ENCODE assay signal across 7 cellular contexts in the genomic region with DNA sequence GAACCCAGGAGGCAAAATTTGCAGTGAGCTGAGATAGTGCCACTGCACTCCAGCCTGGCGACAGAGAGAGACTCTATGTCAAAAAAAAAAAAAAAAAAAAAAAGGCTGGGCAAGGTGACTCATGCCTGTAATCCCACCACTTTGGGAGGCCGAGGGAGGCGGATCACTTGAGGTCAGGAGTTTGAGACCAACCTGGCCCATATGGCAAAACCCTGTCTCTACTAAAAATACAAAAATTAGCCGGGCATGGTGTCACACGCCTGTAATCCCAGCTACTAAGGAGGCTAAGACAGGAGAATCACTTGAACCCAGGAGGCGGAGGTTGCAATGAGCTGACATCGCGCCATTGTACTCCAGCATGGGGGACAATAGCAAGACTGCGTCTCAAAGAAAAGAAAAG. TPM values are rescaled to one million over a fixed set of nuclear protein-coding genes. Genes with fewer than 3 reads are reported as not detected.
DNase-seq lines count a peak whose midpoint lies in the region; ATAC-seq and TF ChIP-seq lines count a peak whose summit lies in the region.
"Not testable (repeated sequence)": the region's sequence is repeated elsewhere in the genome, so short reads cannot be mapped to it uniquely, and the experiment has no call there.

No MANE protein-coding gene starts in this region.

- not testable (repeated sequence) for H3K4me3 ChIP-seq in CD4-positive, CD25-positive, alpha-beta regulatory T cell (ENCODE audit: low read depth, low read length); CD8-positive, alpha-beta memory T cell (ENCODE audit: low read length)

- not testable (repeated sequence) for H3K27ac ChIP-seq in CD4-positive, CD25-positive, alpha-beta regulatory T cell (ENCODE audit: insufficient read depth, low read length, poor library complexity, severe bottlenecking); CD8-positive, alpha-beta memory T cell (ENCODE audit: low read depth, low read length)

- H3K27me3 ChIP-seq in CD4-positive, CD25-positive, alpha-beta regulatory T cell (ENCODE audit: control insufficient read depth, insufficient read depth, low read length); CD8-positive, alpha-beta memory T cell (ENCODE audit: insufficient read depth, low read length, poor library complexity, severe bottlenecking): not testable (repeated sequence)

- intact Hi-C loops in activated T-helper 2 cell treated with anti-CD3 and anti-CD28 coated beads, Interferon-gamma antibody, Interleukin-2, Interleukin-4, amounts not matched to agents 10 μg/mL and 5 μg/mL and 100 μg/mL, durations not matched to agents 14 hours and 24 hours and 36 hours (cut with micrococcal nuclease); Right ventricle myocardium inferior (cut with DNase I): not testable (repeated sequence)

- H3K36me3 ChIP-seq in CD4-positive, CD25-positive, alpha-beta regulatory T cell (ENCODE audit: control insufficient read depth, insufficient read depth, low read length): peaks cover 13% of the 10 kb centered on the region
- not testable (repeated sequence) for H3K36me3 ChIP-seq in CD8-positive, alpha-beta memory T cell (ENCODE audit: insufficient read depth, low read length)

- not testable (repeated sequence) for ATAC-seq in CD4-positive, CD25-positive, alpha-beta regulatory T cell (ENCODE audit: low read depth in 2 of 2); Right ventricle myocardium inferior; stimulated activated naive CD8-positive, alpha-beta T cell treated with anti-CD3 and anti-CD28 coated beads, Interleukin-15, amount 100 ng/mL, for 72 hours

- H3K4me1 ChIP-seq in CD4-positive, CD25-positive, alpha-beta regulatory T cell (ENCODE audit: control insufficient read depth, insufficient read depth, low read length, poor library complexity, severe bottlenecking): peaks cover 44% of the 10 kb centered on the region
- H3K4me1 ChIP-seq in CD8-positive, alpha-beta memory T cell (ENCODE audit: insufficient read depth, low read length): peaks cover 48% of the 10 kb centered on the region

- H3K36me3 Mint-ChIP-seq in CD4-positive, CD25-positive, alpha-beta regulatory T cell: not testable (repeated sequence)
- peaks cover 0 to 39% (median 1%) of the 10 kb centered on the region in 3 donors for H3K36me3 Mint-ChIP-seq in CD8-positive, alpha-beta memory T cell
- H3K36me3 Mint-ChIP-seq in activated T-cell treated with anti-CD3 and anti-CD28 coated beads, Interleukin-2, amount 50 U/mL, for 24 hours (ENCODE audit: low read depth): peaks cover 62% of the 10 kb centered on the region
- peaks cover 21% of the 10 kb centered on the region for H3K36me3 Mint-ChIP-seq in activated T-helper 2 cell treated with anti-CD3 and anti-CD28 coated beads, Interferon-gamma antibody, Interleukin-2, Interleukin-4, amounts not matched to agents 10 μg/mL and 5 μg/mL and 100 μg/mL, durations not matched to agents 14 hours and 24 hours and 36 hours (ENCODE audit: low read depth)

- POLR2A ChIA-PET in CD8-positive, alpha-beta memory T cell (lab: Charles Lee): interaction anchor here (0.5 to 0.8 kb wide), 2 partner anchors 65 to 382 kb away, joined by 3 to 4 read pairs; a partner anchor contains a TSS

- H3K4me3 Mint-ChIP-seq in CD4-positive, CD25-positive, alpha-beta regulatory T cell: peak overlapping the region in 3 of 4 donors; percentile 21 to 61 (median 55)
- peak overlapping the region in 4 of 7 donors; percentile 12 to 50 (median 36) for H3K4me3 Mint-ChIP-seq in CD8-positive, alpha-beta memory T cell
- not testable (repeated sequence) for H3K4me3 Mint-ChIP-seq in activated T-cell treated with anti-CD3 and anti-CD28 coated beads, Interleukin-2, amount 50 U/mL, for 24 hours
- H3K4me3 Mint-ChIP-seq in activated T-helper 2 cell treated with anti-CD3 and anti-CD28 coated beads, Interferon-gamma antibody, Interleukin-2, Interleukin-4, amounts not matched to agents 10 μg/mL and 5 μg/mL and 100 μg/mL, durations not matched to agents 14 hours and 24 hours and 36 hours (ENCODE audit: low read depth): peak overlapping the region; percentile 30
- peak overlapping the region in 1 of 2 donors; percentile 31 for H3K4me3 Mint-ChIP-seq in stimulated activated naive CD8-positive, alpha-beta T cell treated with anti-CD3 and anti-CD28 coated beads, Interleukin-15, amount 100 ng/mL, for 72 hours

- H3K4me1 Mint-ChIP-seq in CD4-positive, CD25-positive, alpha-beta regulatory T cell: peaks cover 0 to 71% (median 39%) of the 10 kb centered on the region in 4 donors
- peaks cover 37 to 62% (median 42%) of the 10 kb centered on the region in 3 donors for H3K4me1 Mint-ChIP-seq in CD8-positive, alpha-beta memory T cell
- H3K4me1 Mint-ChIP-seq in activated T-cell treated with anti-CD3 and anti-CD28 coated beads, Interleukin-2, amount 50 U/mL, for 24 hours (ENCODE audit: low read depth): peaks cover 55% of the 10 kb centered on the region
- peaks cover 30% of the 10 kb centered on the region for H3K4me1 Mint-ChIP-seq in activated T-helper 2 cell treated with anti-CD3 and anti-CD28 coated beads, Interferon-gamma antibody, Interleukin-2, Interleukin-4, amounts not matched to agents 10 μg/mL and 5 μg/mL and 100 μg/mL, durations not matched to agents 14 hours and 24 hours and 36 hours (ENCODE audit: low read depth)
- H3K4me1 Mint-ChIP-seq in stimulated activated naive CD8-positive, alpha-beta T cell treated with anti-CD3 and anti-CD28 coated beads, Interleukin-15, amount 100 ng/mL, for 72 hours: peaks cover 89% of the 10 kb centered on the region

- H3K27ac Mint-ChIP-seq in CD4-positive, CD25-positive, alpha-beta regulatory T cell: peak overlapping the region in 2 of 3 donors; percentile 55 to 79
- peak overlapping the region in 1 of 8 donors; percentile 58 for H3K27ac Mint-ChIP-seq in CD8-positive, alpha-beta memory T cell
- H3K27ac Mint-ChIP-seq in activated T-cell treated with anti-CD3 and anti-CD28 coated beads, Interleukin-2, amount 50 U/mL, for 24 hours: peak overlapping the region; percentile 55
- not testable (repeated sequence) for H3K27ac Mint-ChIP-seq in activated T-helper 2 cell treated with anti-CD3 and anti-CD28 coated beads, Interferon-gamma antibody, Interleukin-2, Interleukin-4, amounts not matched to agents 10 μg/mL and 5 μg/mL and 100 μg/mL, durations not matched to agents 14 hours and 24 hours and 36 hours
- peak overlapping the region; percentile 33 to 80 for H3K27ac Mint-ChIP-seq in stimulated activated naive CD8-positive, alpha-beta T cell treated with anti-CD3 and anti-CD28 coated beads, Interleukin-15, amount 100 ng/mL, for 72 hours

- 0 out of 2 replicates have a peak, but pooled peaks have one; percentile 5 for TF ChIP-seq POLR2A in Raji (IDR thresholded peaks at IDR 0.05; ENCODE audit: insufficient read depth, low read depth, low read length)

- DNase-seq in CD4-positive, CD25-positive, alpha-beta regulatory T cell; CD8-positive, alpha-beta memory T cell; activated T-cell treated with anti-CD3 and anti-CD28 coated beads, Interleukin-2, amount 50 U/mL, for 24 hours; activated T-helper 2 cell treated with anti-CD3 and anti-CD28 coated beads, Interferon-gamma antibody, Interleukin-2, Interleukin-4, amounts not matched to agents 10 μg/mL and 5 μg/mL and 100 μg/mL, durations not matched to agents 14 hours and 24 hours and 36 hours (ENCODE audit: low spot score); stimulated activated naive CD8-positive, alpha-beta T cell treated with anti-CD3 and anti-CD28 coated beads, Interleukin-15, amount 100 ng/mL, for 72 hours: not testable (repeated sequence)
- DNase-seq in Right ventricle myocardium inferior (ENCODE audit: missing footprints): peak; percentile 32

- CTCF ChIA-PET in CD8-positive, alpha-beta memory T cell (lab: Charles Lee): interaction anchor here (0.8 kb wide), 1 partner anchor 78 kb away, joined by 3 read pairs; no protein-coding TSS in a partner anchor

- not testable (repeated sequence) for H3K27me3 Mint-ChIP-seq in CD4-positive, CD25-positive, alpha-beta regulatory T cell; CD8-positive, alpha-beta memory T cell; activated T-cell treated with anti-CD3 and anti-CD28 coated beads, Interleukin-2, amount 50 U/mL, for 24 hours; activated T-helper 2 cell treated with anti-CD3 and anti-CD28 coated beads, Interferon-gamma antibody, Interleukin-2, Interleukin-4, amounts not matched to agents 10 μg/mL and 5 μg/mL and 100 μg/mL, durations not matched to agents 14 hours and 24 hours and 36 hours (ENCODE audit: low read depth); stimulated activated naive CD8-positive, alpha-beta T cell treated with anti-CD3 and anti-CD28 coated beads, Interleukin-15, amount 100 ng/mL, for 72 hours

- not testable (repeated sequence) for H3K9me3 Mint-ChIP-seq in CD4-positive, CD25-positive, alpha-beta regulatory T cell; CD8-positive, alpha-beta memory T cell; activated T-cell treated with anti-CD3 and anti-CD28 coated beads, Interleukin-2, amount 50 U/mL, for 24 hours; activated T-helper 2 cell treated with anti-CD3 and anti-CD28 coated beads, Interferon-gamma antibody, Interleukin-2, Interleukin-4, amounts not matched to agents 10 μg/mL and 5 μg/mL and 100 μg/mL, durations not matched to agents 14 hours and 24 hours and 36 hours; stimulated activated naive CD8-positive, alpha-beta T cell treated with anti-CD3 and anti-CD28 coated beads, Interleukin-15, amount 100 ng/mL, for 72 hours

- H3K9me3 ChIP-seq in CD4-positive, CD25-positive, alpha-beta regulatory T cell (ENCODE audit: control insufficient read depth in 2 of 2, low read length in 2 of 2); CD8-positive, alpha-beta memory T cell (ENCODE audit: low read length): not testable (repeated sequence)

RNA-seq across cellular contexts. Expression of a gene that starts 2.7 kb away (rescaled TPM):
- 218 TPM for total RNA-seq in CD4-positive, CD25-positive, alpha-beta regulatory T cell
- polyA plus RNA-seq in CD4-positive, CD25-positive, alpha-beta regulatory T cell: 100 to 1,000 TPM; 239 to 288 (median 270) TPM
- total RNA-seq in CD8-positive, alpha-beta memory T cell: 10 to 100 TPM; 83.0 to 89.1 TPM
- 244 TPM for polyA plus RNA-seq in CD8-positive, alpha-beta memory T cell
- total RNA-seq in activated T-helper 2 cell treated with anti-CD3 and anti-CD28 coated beads, Interferon-gamma antibody, Interleukin-2, Interleukin-4, amounts not matched to agents 10 μg/mL and 5 μg/mL and 100 μg/mL, durations not matched to agents 14 hours and 24 hours and 36 hours: 115 and 116 TPM in 2 replicates
- 36.7 TPM for total RNA-seq in Right ventricle myocardium inferior

RNA-seq across cellular contexts. Expression of a gene that starts 3.4 kb away (rescaled TPM):
- total RNA-seq in CD4-positive, CD25-positive, alpha-beta regulatory T cell: 39.0 TPM
- 10 to 100 TPM; 10.6 to 13.6 (median 10.7) TPM for polyA plus RNA-seq in CD4-positive, CD25-positive, alpha-beta regulatory T cell
- total RNA-seq in CD8-positive, alpha-beta memory T cell: 10 to 100 TPM; 91.5 to 98.5 TPM
- polyA plus RNA-seq in CD8-positive, alpha-beta memory T cell: 24.1 TPM
- 90.3 and 91.1 TPM in 2 replicates for total RNA-seq in activated T-helper 2 cell treated with anti-CD3 and anti-CD28 coated beads, Interferon-gamma antibody, Interleukin-2, Interleukin-4, amounts not matched to agents 10 μg/mL and 5 μg/mL and 100 μg/mL, durations not matched to agents 14 hours and 24 hours and 36 hours
- 10.1 TPM for total RNA-seq in Right ventricle myocardium inferior

RNA-seq across cellular contexts. Expression of a gene that starts 20.9 kb away (rescaled TPM):
- 3.5 TPM for total RNA-seq in CD4-positive, CD25-positive, alpha-beta regulatory T cell
- 10 to 100 TPM; 13.1 to 16.5 (median 13.5) TPM for polyA plus RNA-seq in CD4-positive, CD25-positive, alpha-beta regulatory T cell
- 10 to 100 TPM; 29.6 to 30.0 TPM for total RNA-seq in CD8-positive, alpha-beta memory T cell
- polyA plus RNA-seq in CD8-positive, alpha-beta memory T cell: 16.1 TPM
- total RNA-seq in activated T-helper 2 cell treated with anti-CD3 and anti-CD28 coated beads, Interferon-gamma antibody, Interleukin-2, Interleukin-4, amounts not matched to agents 10 μg/mL and 5 μg/mL and 100 μg/mL, durations not matched to agents 14 hours and 24 hours and 36 hours: 16.8 and 18.0 TPM in 2 replicates
- 20.1 TPM for total RNA-seq in Right ventricle myocardium inferior

RNA-seq across cellular contexts. Expression of a gene that starts 27.1 kb away (rescaled TPM):
- total RNA-seq in CD4-positive, CD25-positive, alpha-beta regulatory T cell: 2.8 TPM
- polyA plus RNA-seq in CD4-positive, CD25-positive, alpha-beta regulatory T cell: under 1 TPM in 1 of 4 donors, not detected in 3; 0.32 TPM
- 1 to 10 TPM; 5.6 to 7.3 TPM for total RNA-seq in CD8-positive, alpha-beta memory T cell
- 0.56 TPM for polyA plus RNA-seq in CD8-positive, alpha-beta memory T cell
- 3.2 and 3.5 TPM in 2 replicates for total RNA-seq in activated T-helper 2 cell treated with anti-CD3 and anti-CD28 coated beads, Interferon-gamma antibody, Interleukin-2, Interleukin-4, amounts not matched to agents 10 μg/mL and 5 μg/mL and 100 μg/mL, durations not matched to agents 14 hours and 24 hours and 36 hours
- total RNA-seq in Right ventricle myocardium inferior: 0.65 TPM

RNA-seq across cellular contexts. Expression of a gene that starts 43.6 kb away (rescaled TPM):
- total RNA-seq in CD4-positive, CD25-positive, alpha-beta regulatory T cell: 304 TPM
- polyA plus RNA-seq in CD4-positive, CD25-positive, alpha-beta regulatory T cell: 10 to 100 TPM; 50.3 to 58.3 (median 53.9) TPM
- total RNA-seq in CD8-positive, alpha-beta memory T cell: 100 to 1,000 TPM; 210 to 212 TPM
- 74.4 TPM for polyA plus RNA-seq in CD8-positive, alpha-beta memory T cell
- total RNA-seq in activated T-helper 2 cell treated with anti-CD3 and anti-CD28 coated beads, Interferon-gamma antibody, Interleukin-2, Interleukin-4, amounts not matched to agents 10 μg/mL and 5 μg/mL and 100 μg/mL, durations not matched to agents 14 hours and 24 hours and 36 hours: 250 TPM in 2 replicates
- 67.1 TPM for total RNA-seq in Right ventricle myocardium inferior
